In the genomic region with DNA sequence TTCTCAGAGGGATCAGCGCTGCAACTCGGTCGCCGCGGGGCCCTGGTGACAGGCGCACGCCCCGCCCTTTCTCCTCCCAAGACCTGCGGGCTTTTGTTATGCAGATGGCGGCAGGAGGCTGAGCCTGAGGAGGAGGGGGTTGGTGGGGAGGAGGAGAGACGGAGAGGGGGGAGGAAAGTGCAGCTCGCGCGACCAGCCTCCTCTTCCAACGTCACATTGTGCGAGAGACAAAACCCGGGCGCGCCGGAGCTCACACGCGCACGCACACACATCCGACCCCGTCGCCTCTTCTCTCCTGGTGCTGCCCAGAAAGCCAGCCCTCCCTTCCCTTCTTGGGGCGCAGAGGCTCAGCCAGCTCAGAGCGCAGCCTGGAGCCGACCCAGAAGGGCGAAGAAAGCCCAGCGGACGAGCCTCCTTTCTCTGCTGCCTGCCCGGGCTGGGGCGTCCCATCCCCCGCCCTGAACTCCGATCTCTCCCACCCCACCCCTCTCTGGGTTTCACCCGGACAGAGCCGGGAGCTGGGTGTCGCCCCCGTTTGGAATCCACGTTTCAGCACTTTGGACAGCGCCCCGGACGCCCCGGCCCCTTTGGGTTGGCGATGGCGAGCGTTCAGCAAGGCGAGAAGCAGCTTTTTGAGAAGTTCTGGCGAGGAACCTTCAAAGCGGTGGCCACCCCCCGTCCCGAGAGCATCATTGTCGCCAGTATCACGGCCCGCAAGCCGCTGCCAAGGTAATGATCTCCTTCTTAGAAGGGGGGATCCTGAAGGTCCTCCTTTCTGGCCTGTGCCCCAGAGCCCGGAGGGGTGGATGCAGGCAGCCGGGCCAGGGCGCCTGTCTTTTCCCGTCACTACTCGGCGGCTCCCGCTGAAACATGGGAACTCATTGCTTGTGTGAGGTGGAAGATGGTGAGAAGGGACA, we compare ENCODE assay signal across 1 cellular context.
TF ChIP-seq lines count a peak whose summit lies in the region.

A gene with protein sequence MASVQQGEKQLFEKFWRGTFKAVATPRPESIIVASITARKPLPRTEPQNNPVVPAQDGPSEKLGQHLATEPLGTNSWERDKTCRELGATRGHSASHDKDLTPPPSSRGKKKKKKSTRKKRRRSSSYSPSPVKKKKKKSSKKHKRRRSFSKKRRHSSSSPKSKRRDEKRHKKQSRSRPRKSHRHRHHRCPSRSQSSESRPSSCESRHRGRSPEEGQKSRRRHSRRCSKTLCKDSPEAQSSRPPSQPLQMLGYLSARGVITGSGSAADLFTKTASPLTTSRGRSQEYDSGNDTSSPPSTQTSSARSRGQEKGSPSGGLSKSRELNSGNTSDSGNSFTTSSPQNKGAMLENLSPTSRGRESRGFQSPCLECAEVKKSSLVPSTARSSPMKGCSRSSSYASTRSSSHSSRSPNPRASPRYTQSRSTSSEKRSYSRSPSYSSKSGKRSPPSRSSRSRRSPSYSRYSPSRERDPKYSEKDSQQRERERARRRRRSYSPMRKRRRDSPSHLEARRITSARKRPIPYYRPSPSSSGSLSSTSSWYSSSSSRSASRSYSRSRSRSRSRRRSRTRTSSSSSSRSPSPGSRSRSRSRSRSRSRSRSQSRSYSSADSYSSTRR (plus strand): TSS at position 257 of the 917 bp plus-strand sequence. CDS start 342 bp downstream, at position 599.

TF ChIP-seq in K562, 482 proteins besides CTCF, POLR2A, EP300 and RAD21:
- TF ChIP-seq REST (CRISPR knock-in tag; IDR thresholded peaks at IDR 0.05; ENCODE audit: low read depth) (peak; percentile 91), EHMT2 (IDR thresholded peaks at IDR 0.05) (peak; percentile 94), MIER1 (IDR thresholded peaks at IDR 0.05; ENCODE audit: low read depth) (peak; percentile 89)
- TF ChIP-seq, protein P1, sequence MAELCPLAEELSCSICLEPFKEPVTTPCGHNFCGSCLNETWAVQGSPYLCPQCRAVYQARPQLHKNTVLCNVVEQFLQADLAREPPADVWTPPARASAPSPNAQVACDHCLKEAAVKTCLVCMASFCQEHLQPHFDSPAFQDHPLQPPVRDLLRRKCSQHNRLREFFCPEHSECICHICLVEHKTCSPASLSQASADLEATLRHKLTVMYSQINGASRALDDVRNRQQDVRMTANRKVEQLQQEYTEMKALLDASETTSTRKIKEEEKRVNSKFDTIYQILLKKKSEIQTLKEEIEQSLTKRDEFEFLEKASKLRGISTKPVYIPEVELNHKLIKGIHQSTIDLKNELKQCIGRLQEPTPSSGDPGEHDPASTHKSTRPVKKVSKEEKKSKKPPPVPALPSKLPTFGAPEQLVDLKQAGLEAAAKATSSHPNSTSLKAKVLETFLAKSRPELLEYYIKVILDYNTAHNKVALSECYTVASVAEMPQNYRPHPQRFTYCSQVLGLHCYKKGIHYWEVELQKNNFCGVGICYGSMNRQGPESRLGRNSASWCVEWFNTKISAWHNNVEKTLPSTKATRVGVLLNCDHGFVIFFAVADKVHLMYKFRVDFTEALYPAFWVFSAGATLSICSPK (IDR thresholded peaks at IDR 0.05; ENCODE audit: borderline replicate concordance) = no peak
